In the genomic region with DNA sequence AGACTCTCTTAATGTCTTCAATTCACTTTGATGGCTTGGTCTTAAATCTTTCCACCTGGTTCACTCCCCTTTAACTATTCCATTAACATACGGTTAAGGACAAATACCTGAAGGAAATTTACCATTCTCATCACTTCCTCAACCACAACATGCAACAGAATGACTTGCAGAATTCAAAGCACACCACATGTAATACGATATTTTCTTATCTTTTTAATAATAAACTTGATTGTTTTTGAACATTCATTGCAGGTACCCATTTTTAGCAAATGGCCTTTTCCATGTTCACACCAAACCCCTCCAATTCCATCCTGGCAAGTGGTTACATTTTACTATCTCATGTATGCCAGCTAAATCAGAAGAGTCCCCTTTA, we compare ENCODE assay signal across 4 cellular contexts. TPM values are rescaled to one million over a fixed set of nuclear protein-coding genes. Genes with fewer than 3 reads are reported as not detected.
"Had no signal": no experiment of that assay in that cellular context is flagged by ENCODE, and none has a peak within 500 bp of the region (broad histone marks: within the 10 kb centered on the region; RNA-seq: fewer than 3 reads in every experiment).

No MANE protein-coding gene starts in this region.

RNA-seq across cellular contexts. Expression of a gene that starts 17.3 kb away (rescaled TPM):
- total RNA-seq: OCI-LY7, SJSA1 had no signal

RNA-seq across cellular contexts. Expression of a gene that starts 17.5 kb away (rescaled TPM):
- total RNA-seq: NCI-H460, OCI-LY7, SJSA1 had no signal

RNA-seq across cellular contexts. Expression of a gene that starts 35.5 kb away (rescaled TPM):
- total RNA-seq: MCF 10A, NCI-H460, OCI-LY7, SJSA1 had no signal
